In genomic region chr1:219518168-219518905, GRCh38 we compare ENCODE assay signal across 12 cellular contexts.
DNase-seq lines count a peak whose midpoint lies in the region; TF ChIP-seq lines count a peak whose summit lies in the region.
"Had no signal": no experiment of that assay in that cellular context is flagged by ENCODE, and none has a peak within 500 bp of the region (broad histone marks: within the 10 kb centered on the region; RNA-seq: fewer than 3 reads in every experiment).

No MANE protein-coding gene starts in this region.

- H3K27ac ChIP-seq in stomach, result no peak overlapping the region

- WGBS in stomach, 5 donors, result 36 to 45% (median 42%) methylated on average over 3 of the region's 3 CpGs

- DNase-seq in ELF-1 (ENCODE audit: low read depth, low spot score) (peak; percentile 15), LoVo (ENCODE audit: low spot score) (peak; percentile 41), choroid plexus epithelial cell (ENCODE audit: low read depth) (peak; percentile 89), non-pigmented ciliary epithelial cell (ENCODE audit: low read depth) (peak; percentile 76), NCI-H1436 treated with DMSO at 0.1 percent for 48 hours (lab: John Stamatoyannopoulos, UW) (no peak), stomach (no peak), NCI-H1092 (lab: John Stamatoyannopoulos, UW) (no peak), SW480 (ENCODE audit: low spot score) (no peak)
- DNase-seq: aorta, COR-L47, NCI-H146, SHP77 treated with DMSO at 0.1 percent for 48 hours had no signal

- no peaks in the 10 kb centered on the region for H3K4me1 ChIP-seq in stomach

- no peaks in the 10 kb centered on the region for H3K36me3 ChIP-seq in stomach

- no peak for TF ChIP-seq POLR2A in stomach (IDR thresholded peaks at IDR 0.05)

- TF ChIP-seq CTCF in choroid plexus epithelial cell (conservative IDR thresholded peaks at IDR 0.05; ENCODE audit: low read depth, low read length) (no peak), stomach (IDR thresholded peaks at IDR 0.05) (no peak)

- intact Hi-C loops in stomach (cut with DNase I; ENCODE audit: low total_unique reads), result no loop called here

- TF ChIP-seq EP300 in stomach (IDR thresholded peaks at IDR 0.05), result no peak

- no peak overlapping the region for H3K4me3 ChIP-seq in choroid plexus epithelial cell (ENCODE audit: low read depth, low read length)
- H3K4me3 ChIP-seq in stomach, result no peak overlapping the region

- no peaks in the 10 kb centered on the region for H3K27me3 ChIP-seq in stomach

- no peaks in the 10 kb centered on the region for H3K9me3 ChIP-seq in stomach

Comparison
In these comparisons a context has a peak if more than half of its experiments do, and no peak if none do; other contexts are left out.
1. DNase-seq: peak in ELF-1 (single experiment), LoVo (single experiment), choroid plexus epithelial cell (single experiment) and non-pigmented ciliary epithelial cell (single experiment); none in NCI-H1436 treated with DMSO at 0.1 percent for 48 hours (single experiment), stomach (single experiment), NCI-H1092 (single experiment) and SW480 (single experiment).